Comparison of ENCODE assay signal across 10 cellular contexts in genomic region chr12:52280319-52280795, GRCh38. TPM values are rescaled to one million over a fixed set of nuclear protein-coding genes. Genes with fewer than 3 reads are reported as not detected.
A peak's percentile ranks its signal among the peaks of the same experiment; 100 is the strongest.
DNase-seq lines count a peak whose midpoint lies in the region; ATAC-seq and TF ChIP-seq lines count a peak whose summit lies in the region.
"Had no signal": no experiment of that assay in that cellular context is flagged by ENCODE, and none has a peak within 500 bp of the region (broad histone marks: within the 10 kb centered on the region; RNA-seq: fewer than 3 reads in every experiment).

No MANE protein-coding gene starts in this region.

- POLR2A ChIA-PET in activated CD4-positive, alpha-beta memory T cell treated with anti-CD3 and anti-CD28 coated beads for 36 hours (lab: Charles Lee) = no interaction called here
- POLR2A ChIA-PET in activated CD4-positive, alpha-beta T cell treated with anti-CD3 and anti-CD28 coated beads, Interleukin-2, amount 10 ng/mL, durations not matched to agents 7 days and 5 days (lab: Charles Lee) = no interaction called here

- H3K4me3 ChIP-seq in body of pancreas (no peak overlapping the region), right lobe of liver (no peak overlapping the region)

- H3K27me3 ChIP-seq in body of pancreas (no peaks in the 10 kb centered on the region), right lobe of liver (no peaks in the 10 kb centered on the region)

- peak; percentile 76 for DNase-seq in LHCN-M2 (ENCODE audit: low read depth)
- peak; percentile 68 to 89 (median 76) for DNase-seq in body of pancreas
- DNase-seq in right lobe of liver = peak in 1 of 3 donors; percentile 45
- DNase-seq in activated CD4-positive, alpha-beta memory T cell treated with anti-CD3 and anti-CD28 coated beads for 36 hours = no peak
- DNase-seq in globus pallidus (ENCODE audit: low spot score) = no peak
- DNase-seq in activated CD4-positive, alpha-beta T cell treated with anti-CD3 and anti-CD28 coated beads, Interleukin-2, amount 10 ng/mL, durations not matched to agents 7 days and 5 days = no peak
- no peak for DNase-seq in GM13976 (ENCODE audit: low spot score)
- DNase-seq: DND-41 had no signal

- no peaks in the 10 kb centered on the region for H3K9me3 Mint-ChIP-seq in activated CD4-positive, alpha-beta memory T cell treated with anti-CD3 and anti-CD28 coated beads for 36 hours
- H3K9me3 Mint-ChIP-seq in activated CD4-positive, alpha-beta T cell treated with anti-CD3 and anti-CD28 coated beads, Interleukin-2, amount 10 ng/mL, durations not matched to agents 7 days and 5 days = no peaks in the 10 kb centered on the region

- no peak overlapping the region for H3K4me3 Mint-ChIP-seq in activated CD4-positive, alpha-beta memory T cell treated with anti-CD3 and anti-CD28 coated beads for 36 hours
- H3K4me3 Mint-ChIP-seq in activated CD4-positive, alpha-beta T cell treated with anti-CD3 and anti-CD28 coated beads, Interleukin-2, amount 10 ng/mL, durations not matched to agents 7 days and 5 days = no peak overlapping the region

- TF ChIP-seq CTCF in 22Rv1 (IDR thresholded peaks at IDR 0.05) (no peak), body of pancreas (IDR thresholded peaks at IDR 0.05) (no peak), right lobe of liver (IDR thresholded peaks at IDR 0.05) (no peak), GM13976 (IDR thresholded peaks at IDR 0.05; ENCODE audit: borderline replicate concordance, control extremely low read depth, extremely low read depth, insufficient read depth, missing control alignments) (no peak)

- TF ChIP-seq POLR2A in body of pancreas (IDR thresholded peaks at IDR 0.05) (peak in 2 of 3 donors; percentile 8 to 42), right lobe of liver (IDR thresholded peaks at IDR 0.05) (no peak)

- CTCF ChIA-PET in activated CD4-positive, alpha-beta memory T cell treated with anti-CD3 and anti-CD28 coated beads for 36 hours (lab: Charles Lee) = interaction anchor here (0.7 to 4.5 kb wide), 11 partner anchors 14 to 599 kb away, joined by 3 to 52 read pairs (median 11); no protein-coding TSS in a partner anchor
- CTCF ChIA-PET in activated CD4-positive, alpha-beta T cell treated with anti-CD3 and anti-CD28 coated beads, Interleukin-2, amount 10 ng/mL, durations not matched to agents 7 days and 5 days (lab: Charles Lee) = interaction anchor here (1.2 to 2.9 kb wide), 4 partner anchors 13 to 81 kb away, joined by 3 to 19 read pairs (median 8); no protein-coding TSS in a partner anchor

- H3K4me1 Mint-ChIP-seq in activated CD4-positive, alpha-beta memory T cell treated with anti-CD3 and anti-CD28 coated beads for 36 hours (ENCODE audit: low read depth) = peaks cover 9% of the 10 kb centered on the region
- peaks cover 11% of the 10 kb centered on the region for H3K4me1 Mint-ChIP-seq in activated CD4-positive, alpha-beta T cell treated with anti-CD3 and anti-CD28 coated beads, Interleukin-2, amount 10 ng/mL, durations not matched to agents 7 days and 5 days

- H3K27ac Mint-ChIP-seq in activated CD4-positive, alpha-beta memory T cell treated with anti-CD3 and anti-CD28 coated beads for 36 hours = no peak overlapping the region
- H3K27ac Mint-ChIP-seq in activated CD4-positive, alpha-beta T cell treated with anti-CD3 and anti-CD28 coated beads, Interleukin-2, amount 10 ng/mL, durations not matched to agents 7 days and 5 days = no peak overlapping the region

- peaks cover 48% of the 10 kb centered on the region for H3K4me1 ChIP-seq in body of pancreas
- H3K4me1 ChIP-seq in right lobe of liver = no peaks in the 10 kb centered on the region

- H3K9me3 ChIP-seq in body of pancreas (no peaks in the 10 kb centered on the region), right lobe of liver (no peaks in the 10 kb centered on the region)

- H3K36me3 ChIP-seq in body of pancreas (replicated peaks in 1 of 2; ENCODE audit: insufficient read depth in 1 of 2, low read depth in 2 of 2) (no peaks in the 10 kb centered on the region), right lobe of liver (no peaks in the 10 kb centered on the region)

- no peaks in the 10 kb centered on the region for H3K36me3 Mint-ChIP-seq in activated CD4-positive, alpha-beta memory T cell treated with anti-CD3 and anti-CD28 coated beads for 36 hours
- no peaks in the 10 kb centered on the region for H3K36me3 Mint-ChIP-seq in activated CD4-positive, alpha-beta T cell treated with anti-CD3 and anti-CD28 coated beads, Interleukin-2, amount 10 ng/mL, durations not matched to agents 7 days and 5 days (ENCODE audit: low read depth)

- peak overlapping the region; percentile 46 for H3K27ac ChIP-seq in 22Rv1
- H3K27ac ChIP-seq in body of pancreas = peak overlapping the region; percentile 58 to 82 (median 78)
- no peak overlapping the region for H3K27ac ChIP-seq in right lobe of liver

- ATAC-seq in body of pancreas = peak; percentile 72
- peak; percentile 32 to 79 (median 38) for ATAC-seq in right lobe of liver

- peaks cover 19% of the 10 kb centered on the region for H3K27me3 Mint-ChIP-seq in activated CD4-positive, alpha-beta memory T cell treated with anti-CD3 and anti-CD28 coated beads for 36 hours
- peaks cover 29% of the 10 kb centered on the region for H3K27me3 Mint-ChIP-seq in activated CD4-positive, alpha-beta T cell treated with anti-CD3 and anti-CD28 coated beads, Interleukin-2, amount 10 ng/mL, durations not matched to agents 7 days and 5 days

- WGBS in body of pancreas, 2 donors = 47 to 61% methylated on average over 3 of the region's 3 CpGs
- WGBS in right lobe of liver (ENCODE audit: insufficient coverage, low coverage, low lambda C conversion rate, missing lambda C conversion rate) = 35% methylated on average over 3 of the region's 3 CpGs

- intact Hi-C loops in body of pancreas (cut with DNase I) (no loop called here), right lobe of liver (cut with DNase I) (no loop called here)
- intact Hi-C loops in activated CD4-positive, alpha-beta memory T cell treated with anti-CD3 and anti-CD28 coated beads for 36 hours (cut with micrococcal nuclease) = no loop called here

- in situ Hi-C loops in GM13976 (cut with MboI; ENCODE audit: low sequenced_read_pairs, unreplicated experiment) = no loop called here

RNA-seq across cellular contexts. Expression of gene KRT86, which starts 5.9 kb away (rescaled TPM):
- total RNA-seq in LHCN-M2 (2014; rRNA removed) = 0.06 TPM in 1 of 2 replicates, not detected in the other
- 0.33 TPM for polyA plus RNA-seq in LHCN-M2 (2012)
- total RNA-seq in body of pancreas = 1 to 10 TPM; 1.8 to 8.6 TPM
- not detected for total RNA-seq in right lobe of liver
- total RNA-seq in activated CD4-positive, alpha-beta memory T cell treated with anti-CD3 and anti-CD28 coated beads for 36 hours = under 1 TPM; 0.10 to 0.12 TPM
- not detected for total RNA-seq in activated CD4-positive, alpha-beta T cell treated with anti-CD3 and anti-CD28 coated beads, Interleukin-2, amount 10 ng/mL, durations not matched to agents 7 days and 5 days

RNA-seq across cellular contexts. Expression of gene KRT81, which starts 11.0 kb away (rescaled TPM):
- total RNA-seq in LHCN-M2 (2014; rRNA removed) = 0.11 and 1.2 TPM in 2 replicates
- 1.6 TPM for polyA plus RNA-seq in LHCN-M2 (2012)
- total RNA-seq in body of pancreas = not detected
- under 1 TPM in 1 of 6 experiments, not detected in 5; 0.13 TPM for total RNA-seq in right lobe of liver
- not detected for total RNA-seq in activated CD4-positive, alpha-beta memory T cell treated with anti-CD3 and anti-CD28 coated beads for 36 hours
- not detected for total RNA-seq in activated CD4-positive, alpha-beta T cell treated with anti-CD3 and anti-CD28 coated beads, Interleukin-2, amount 10 ng/mL, durations not matched to agents 7 days and 5 days
- total RNA-seq: pulmonary artery endothelial cell had no signal

RNA-seq across cellular contexts. Expression of gene KRT83, which starts 40.8 kb away (rescaled TPM):
- total RNA-seq in LHCN-M2 (2014; rRNA removed) = not detected in 2 replicates
- polyA plus RNA-seq in LHCN-M2 (2012) = 0.02 TPM
- not detected for total RNA-seq in body of pancreas
- not detected for total RNA-seq in right lobe of liver
- total RNA-seq in activated CD4-positive, alpha-beta memory T cell treated with anti-CD3 and anti-CD28 coated beads for 36 hours = not detected
- total RNA-seq in activated CD4-positive, alpha-beta T cell treated with anti-CD3 and anti-CD28 coated beads, Interleukin-2, amount 10 ng/mL, durations not matched to agents 7 days and 5 days = not detected
- total RNA-seq: pulmonary artery endothelial cell had no signal

RNA-seq across cellular contexts. Expression of gene KRT7, which starts 47.3 kb away (rescaled TPM):
- total RNA-seq in LHCN-M2 (2014; rRNA removed) (0.40 and 2.2 TPM in 2 replicates), body of pancreas (100 to 1,000 TPM in 1 of 2 donors, 10 to 100 TPM in 1; 69.2 to 196 TPM), right lobe of liver (10 to 100 TPM in 3 of 6 experiments, 1 to 10 TPM in 3; 3.4 to 19.2 (median 10.7) TPM)
- 11.4 TPM for polyA plus RNA-seq in LHCN-M2 (2012)
- 1 to 10 TPM; 3.5 to 3.7 TPM for total RNA-seq in activated CD4-positive, alpha-beta memory T cell treated with anti-CD3 and anti-CD28 coated beads for 36 hours
- total RNA-seq in activated CD4-positive, alpha-beta T cell treated with anti-CD3 and anti-CD28 coated beads, Interleukin-2, amount 10 ng/mL, durations not matched to agents 7 days and 5 days = 1 to 10 TPM; 2.2 to 2.5 TPM

Comparison
In these comparisons a context has a peak if more than half of its experiments do, and no peak if none do; other contexts are left out.
1. H3K27ac ChIP-seq: peak in 22Rv1 (single experiment) and body of pancreas (4 of 4); none in right lobe of liver (0 of 3).
2. DNase-seq: peak in LHCN-M2 (single experiment) and body of pancreas (4 of 4); none in activated CD4-positive, alpha-beta memory T cell treated with anti-CD3 and anti-CD28 coated beads for 36 hours (single experiment), globus pallidus (single experiment), activated CD4-positive, alpha-beta T cell treated with anti-CD3 and anti-CD28 coated beads, Interleukin-2, amount 10 ng/mL, durations not matched to agents 7 days and 5 days (single experiment) and GM13976 (single experiment).